8 cellular contexts compared by ENCODE assay signal in genomic region chr19:35124098-35125060, GRCh38. TPM values are rescaled to one million over a fixed set of nuclear protein-coding genes. Genes with fewer than 3 reads are reported as not detected.
A peak's percentile ranks its signal among the peaks of the same experiment; 100 is the strongest.
DNase-seq lines count a peak whose midpoint lies in the region; ATAC-seq and TF ChIP-seq lines count a peak whose summit lies in the region.

No MANE protein-coding gene starts in this region.

- DNase-seq in AG04450 (ENCODE audit: low read depth, low spot score) (peak; percentile 81), head of caudate nucleus (peak; percentile 89 to 99 (median 96)), psoas muscle (peak; percentile 94 to 97), upper lobe of left lung (peak; percentile 92 to 97)
- peak; percentile 89 to 93 for DNase-seq in activated naive CD4-positive, alpha-beta T cell treated with anti-CD3 and anti-CD28 coated beads, Interleukin-2, amount 50 U/mL, for 72 hours (ENCODE audit: low spot score in 2 of 2)

- WGBS in psoas muscle, 3 donors = 4 to 8% (median 4%) methylated on average over 42 of the region's 42 CpGs
- WGBS in upper lobe of left lung, 2 donors = 8 to 23% methylated on average over 20 to 41 of the region's 42 CpGs

- peak in 3 of 4 donors; percentile 37 to 88 (median 61) for TF ChIP-seq POLR2A in upper lobe of left lung (IDR thresholded peaks at IDR 0.05)

- intact Hi-C loops in head of caudate nucleus (cut with DNase I) = no loop called here
- intact Hi-C loops in psoas muscle (cut with DNase I) = no loop called here

- H3K4me1 ChIP-seq in HUES48 (ENCODE audit: control insufficient read depth, insufficient read depth, low read length) (peaks cover 20% of the 10 kb centered on the region), psoas muscle (peaks cover 17% of the 10 kb centered on the region), upper lobe of left lung (peaks cover 19 to 41% (median 33%) of the 10 kb centered on the region in 4 donors)

- TF ChIP-seq CTCF in AG04450 (IDR thresholded peaks at IDR 0.05; ENCODE audit: low read depth, low read length) (no peak), psoas muscle (IDR thresholded peaks at IDR 0.05) (no peak), upper lobe of left lung (IDR thresholded peaks at IDR 0.05) (peak in 1 of 6 experiments; percentile 4)

- peak overlapping the region; percentile 81 for H3K4me3 ChIP-seq in AG04450 (ENCODE audit: low read depth, low read length)
- H3K4me3 ChIP-seq in HUES48 (ENCODE audit: low read depth, low read length) = peak overlapping the region; percentile 31; the same call in 1 of the 2 replicates
- H3K4me3 ChIP-seq in psoas muscle = peak overlapping the region; percentile 65
- H3K4me3 ChIP-seq in upper lobe of left lung = peak overlapping the region in 3 of 4 donors; percentile 47 to 54 (median 52)

- no peaks in the 10 kb centered on the region for H3K36me3 ChIP-seq in HUES48 (ENCODE audit: control insufficient read depth, insufficient read depth, low read length)
- no peaks in the 10 kb centered on the region for H3K36me3 ChIP-seq in psoas muscle (ENCODE audit: insufficient read depth in 1 of 2, low read depth in 1 of 2)
- H3K36me3 ChIP-seq in upper lobe of left lung = peaks cover 0 to 4% (median 0%) of the 10 kb centered on the region in 4 donors

- H3K36me3 Mint-ChIP-seq in activated naive CD4-positive, alpha-beta T cell treated with anti-CD3 and anti-CD28 coated beads, Interleukin-2, amount 50 U/mL, for 72 hours = no peaks in the 10 kb centered on the region

- no peak for TF ChIP-seq EP300 in upper lobe of left lung (IDR thresholded peaks at IDR 0.05)

- no peaks in the 10 kb centered on the region for H3K9me3 Mint-ChIP-seq in activated naive CD4-positive, alpha-beta T cell treated with anti-CD3 and anti-CD28 coated beads, Interleukin-2, amount 50 U/mL, for 72 hours

- H3K27me3 ChIP-seq in AG04450 (ENCODE audit: control insufficient read depth, insufficient read depth, low read length) (peaks cover 13% of the 10 kb centered on the region), HUES48 (ENCODE audit: control insufficient read depth, insufficient read depth, low read length) (no peaks in the 10 kb centered on the region), psoas muscle (ENCODE audit: insufficient read depth in 3 of 3, low read length in 2 of 3) (no peaks in the 10 kb centered on the region), upper lobe of left lung (no peaks in the 10 kb centered on the region)

- no peak overlapping the region for H3K27ac ChIP-seq in AG04450 (ENCODE audit: low read depth, low read length)
- H3K27ac ChIP-seq in HUES48 (ENCODE audit: low read depth, low read length) = no peak overlapping the region
- H3K27ac ChIP-seq in psoas muscle = peak overlapping the region; percentile 78
- H3K27ac ChIP-seq in upper lobe of left lung = peak overlapping the region; percentile 66 to 90 (median 82)

- CTCF ChIA-PET in AG04450 (lab: Charles Lee) = interaction anchor here (0.6 to 6.3 kb wide), 10 partner anchors 9 to 80 kb away, joined by 3 to 44 read pairs (median 4); partner anchors contain the start of genes FXYD3 and LGI4

- ATAC-seq in GM18907 (IDR thresholded peaks at IDR 0.05; ENCODE audit: unreplicated experiment) (peak; percentile 77), SK-N-SH treated with all-trans-retinoic acid at 6 μM for 48 hours (peak; percentile 97), psoas muscle (peak; percentile 92 to 96 (median 95)), upper lobe of left lung (ENCODE audit: low FRiP score in 2 of 2) (peak; percentile 88 to 92)
- peak; percentile 98 to 99 for ATAC-seq in activated naive CD4-positive, alpha-beta T cell treated with anti-CD3 and anti-CD28 coated beads, Interleukin-2, amount 50 U/mL, for 72 hours

- POLR2A ChIA-PET in AG04450 (lab: Yijun Ruan, JAX) = no interaction called here

- no peaks in the 10 kb centered on the region; the same call in 1 of the 2 replicates for H3K9me3 ChIP-seq in AG04450 (ENCODE audit: control insufficient read depth, insufficient read depth, low read length)
- H3K9me3 ChIP-seq in HUES48 (ENCODE audit: control insufficient read depth, insufficient read depth, low read length) = no peaks in the 10 kb centered on the region
- no peaks in the 10 kb centered on the region for H3K9me3 ChIP-seq in psoas muscle
- H3K9me3 ChIP-seq in upper lobe of left lung = no peaks in the 10 kb centered on the region

- H3K9ac ChIP-seq in HUES48 (ENCODE audit: low read depth, low read length) = no peak overlapping the region

- peak overlapping the region; percentile 76 to 87 for H3K27ac Mint-ChIP-seq in activated naive CD4-positive, alpha-beta T cell treated with anti-CD3 and anti-CD28 coated beads, Interleukin-2, amount 50 U/mL, for 72 hours

TF ChIP-seq in SK-N-SH treated with all-trans-retinoic acid at 6 μM for 48 hours, 23 proteins besides CTCF, POLR2A, EP300 and RAD21:
- TF ChIP-seq ZFP3 (CRISPR knock-in tag; IDR thresholded peaks at IDR 0.05) = no peak
- no peak for TF ChIP-seq ESRRG (CRISPR knock-in tag; IDR thresholded peaks at IDR 0.05)
- TF ChIP-seq RARB (CRISPR knock-in tag; IDR thresholded peaks at IDR 0.05) = no peak
- TF ChIP-seq PPARA (CRISPR knock-in tag; IDR thresholded peaks at IDR 0.05; ENCODE audit: borderline replicate concordance) = no peak
- TF ChIP-seq ZFP30 (CRISPR knock-in tag; IDR thresholded peaks at IDR 0.05) = no peak
- TF ChIP-seq, protein P1, sequence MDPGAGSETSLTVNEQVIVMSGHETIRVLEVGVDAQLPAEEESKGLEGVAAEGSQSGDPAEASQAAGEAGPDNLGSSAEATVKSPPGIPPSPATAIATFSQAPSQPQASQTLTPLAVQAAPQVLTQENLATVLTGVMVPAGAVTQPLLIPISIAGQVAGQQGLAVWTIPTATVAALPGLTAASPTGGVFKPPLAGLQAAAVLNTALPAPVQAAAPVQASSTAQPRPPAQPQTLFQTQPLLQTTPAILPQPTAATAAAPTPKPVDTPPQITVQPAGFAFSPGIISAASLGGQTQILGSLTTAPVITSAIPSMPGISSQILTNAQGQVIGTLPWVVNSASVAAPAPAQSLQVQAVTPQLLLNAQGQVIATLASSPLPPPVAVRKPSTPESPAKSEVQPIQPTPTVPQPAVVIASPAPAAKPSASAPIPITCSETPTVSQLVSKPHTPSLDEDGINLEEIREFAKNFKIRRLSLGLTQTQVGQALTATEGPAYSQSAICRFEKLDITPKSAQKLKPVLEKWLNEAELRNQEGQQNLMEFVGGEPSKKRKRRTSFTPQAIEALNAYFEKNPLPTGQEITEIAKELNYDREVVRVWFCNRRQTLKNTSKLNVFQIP (CRISPR knock-in tag; IDR thresholded peaks at IDR 0.05; ENCODE audit: borderline replicate concordance, low read depth) = no peak
- no peak for TF ChIP-seq ZC3H10 (CRISPR knock-in tag; IDR thresholded peaks at IDR 0.05)
- TF ChIP-seq ZNF8 (CRISPR knock-in tag; IDR thresholded peaks at IDR 0.05) = no peak
- TF ChIP-seq, protein P2, sequence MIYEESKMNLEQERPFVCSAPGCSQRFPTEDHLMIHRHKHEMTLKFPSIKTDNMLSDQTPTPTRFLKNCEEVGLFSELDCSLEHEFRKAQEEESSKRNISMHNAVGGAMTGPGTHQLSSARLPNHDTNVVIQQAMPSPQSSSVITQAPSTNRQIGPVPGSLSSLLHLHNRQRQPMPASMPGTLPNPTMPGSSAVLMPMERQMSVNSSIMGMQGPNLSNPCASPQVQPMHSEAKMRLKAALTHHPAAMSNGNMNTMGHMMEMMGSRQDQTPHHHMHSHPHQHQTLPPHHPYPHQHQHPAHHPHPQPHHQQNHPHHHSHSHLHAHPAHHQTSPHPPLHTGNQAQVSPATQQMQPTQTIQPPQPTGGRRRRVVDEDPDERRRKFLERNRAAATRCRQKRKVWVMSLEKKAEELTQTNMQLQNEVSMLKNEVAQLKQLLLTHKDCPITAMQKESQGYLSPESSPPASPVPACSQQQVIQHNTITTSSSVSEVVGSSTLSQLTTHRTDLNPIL (CRISPR knock-in tag; IDR thresholded peaks at IDR 0.05; ENCODE audit: low read depth) = no peak
- TF ChIP-seq CSDC2 (CRISPR knock-in tag; IDR thresholded peaks at IDR 0.05) = no peak

RNA-seq across cellular contexts. Expression of gene FXYD3, which starts 8.8 kb away (rescaled TPM):
- not detected in 2 replicates for polyA plus RNA-seq in AG04450 (2011; rRNA removed)
- not detected in 2 replicates for polyA minus RNA-seq in AG04450 (2011; rRNA and poly(A)+ RNA removed)
- not detected for total RNA-seq in activated naive CD4-positive, alpha-beta T cell treated with anti-CD3 and anti-CD28 coated beads, Interleukin-2, amount 50 U/mL, for 72 hours
- total RNA-seq in psoas muscle = not detected
- polyA plus RNA-seq in psoas muscle = under 1 TPM; 0.10 to 0.38 (median 0.13) TPM
- 100 to 1,000 TPM in 5 of 6 donors, 10 to 100 TPM in 1; 94.3 to 236 (median 195) TPM for total RNA-seq in upper lobe of left lung

RNA-seq across cellular contexts. Expression of gene LGI4, which starts 10.5 kb away (rescaled TPM):
- polyA plus RNA-seq in AG04450 (2011; rRNA removed) (0.07 TPM in 1 of 2 replicates, not detected in the other), psoas muscle (10 to 100 TPM in 1 of 3 donors, 1 to 10 TPM in 2; 3.2 to 17.1 (median 9.5) TPM)
- polyA minus RNA-seq in AG04450 (2011; rRNA and poly(A)+ RNA removed) = 0.48 TPM in 1 of 2 replicates, not detected in the other
- total RNA-seq in activated naive CD4-positive, alpha-beta T cell treated with anti-CD3 and anti-CD28 coated beads, Interleukin-2, amount 50 U/mL, for 72 hours = 1 to 10 TPM; 1.5 to 2.7 TPM
- total RNA-seq in psoas muscle (10 to 100 TPM in 3 of 4 donors, 1 to 10 TPM in 1; 3.3 to 22.1 (median 17.3) TPM), upper lobe of left lung (10 to 100 TPM in 2 of 6 donors, 1 to 10 TPM in 4; 3.3 to 25.3 (median 7.1) TPM)

RNA-seq across cellular contexts. Expression of gene FXYD1, which starts 14.2 kb away (rescaled TPM):
- polyA plus RNA-seq in AG04450 (2011; rRNA removed) = 1.3 and 1.4 TPM in 2 replicates
- polyA minus RNA-seq in AG04450 (2011; rRNA and poly(A)+ RNA removed) = 2.0 TPM in 1 of 2 replicates, not detected in the other
- total RNA-seq in activated naive CD4-positive, alpha-beta T cell treated with anti-CD3 and anti-CD28 coated beads, Interleukin-2, amount 50 U/mL, for 72 hours = 1 to 10 TPM; 1.4 to 2.1 TPM
- total RNA-seq in psoas muscle = 100 to 1,000 TPM; 409 to 860 (median 548) TPM
- polyA plus RNA-seq in psoas muscle = 100 to 1,000 TPM; 210 to 581 (median 299) TPM
- total RNA-seq in upper lobe of left lung = 10 to 100 TPM in 4 of 6 donors, 1 to 10 TPM in 2; 3.8 to 64.9 (median 25.2) TPM

RNA-seq across cellular contexts. Expression of gene FXYD7, which starts 18.7 kb away (rescaled TPM):
- polyA plus RNA-seq in AG04450 (2011; rRNA removed) (not detected in 2 replicates), psoas muscle (under 1 TPM in 1 of 3 donors, not detected in 2; 0.13 TPM)
- polyA minus RNA-seq in AG04450 (2011; rRNA and poly(A)+ RNA removed) = not detected in 2 replicates
- 1 to 10 TPM in 1 of 2 donors, under 1 TPM in 1; 0.82 to 1.8 TPM for total RNA-seq in activated naive CD4-positive, alpha-beta T cell treated with anti-CD3 and anti-CD28 coated beads, Interleukin-2, amount 50 U/mL, for 72 hours
- total RNA-seq in psoas muscle (under 1 TPM in 3 of 4 donors, not detected in 1; 0.56 to 0.65 (median 0.58) TPM), upper lobe of left lung (under 1 TPM in 1 of 6 donors, not detected in 5; 0.34 TPM)

RNA-seq across cellular contexts. Expression of gene FXYD5, which starts 30.2 kb away (rescaled TPM):
- polyA plus RNA-seq in AG04450 (2011; rRNA removed) (80.3 and 100 TPM in 2 replicates), psoas muscle (10 to 100 TPM in 2 of 3 donors, 1 to 10 TPM in 1; 6.4 to 19.1 (median 11.5) TPM)
- 165 and 220 TPM in 2 replicates for polyA minus RNA-seq in AG04450 (2011; rRNA and poly(A)+ RNA removed)
- total RNA-seq in activated naive CD4-positive, alpha-beta T cell treated with anti-CD3 and anti-CD28 coated beads, Interleukin-2, amount 50 U/mL, for 72 hours = 100 to 1,000 TPM; 279 to 283 TPM
- total RNA-seq in psoas muscle (10 to 100 TPM in 3 of 4 donors, 1 to 10 TPM in 1; 9.5 to 14.8 (median 11.7) TPM), upper lobe of left lung (100 to 1,000 TPM in 2 of 6 donors, 10 to 100 TPM in 4; 40.4 to 153 (median 91.8) TPM)

Comparison
In these comparisons a context has a peak if more than half of its experiments do, and no peak if none do; other contexts are left out.
1. H3K27ac ChIP-seq: peak in psoas muscle (single experiment) and upper lobe of left lung (4 of 4); none in AG04450 (single experiment) and HUES48 (single experiment).
2. H3K4me3 ChIP-seq: peak in every context shown above with its lines; median percentile 81 in AG04450; 65 in psoas muscle; 52 in upper lobe of left lung; 31 in HUES48.
3. RNA of gene FXYD3, which starts 8.8 kb away (total RNA-seq): 94.3 to 236 TPM in upper lobe of left lung; not detected in psoas muscle and not detected in activated naive CD4-positive, alpha-beta T cell treated with anti-CD3 and anti-CD28 coated beads, Interleukin-2, amount 50 U/mL, for 72 hours; every median in the first group is over 10 times any median in the second.
4. RNA of gene FXYD1, which starts 14.2 kb away (total RNA-seq): 409 to 860 TPM in psoas muscle; 3.8 to 64.9 TPM in upper lobe of left lung and 1.4 to 2.1 TPM in activated naive CD4-positive, alpha-beta T cell treated with anti-CD3 and anti-CD28 coated beads, Interleukin-2, amount 50 U/mL, for 72 hours; every median in the first group is over 4 times any median in the second.
5. Peak in every context shown above with its lines, with median percentiles within 50 percentile points of each other: DNase-seq and ATAC-seq.